ENCODE assay signal across 12 cellular contexts in the genomic region with DNA sequence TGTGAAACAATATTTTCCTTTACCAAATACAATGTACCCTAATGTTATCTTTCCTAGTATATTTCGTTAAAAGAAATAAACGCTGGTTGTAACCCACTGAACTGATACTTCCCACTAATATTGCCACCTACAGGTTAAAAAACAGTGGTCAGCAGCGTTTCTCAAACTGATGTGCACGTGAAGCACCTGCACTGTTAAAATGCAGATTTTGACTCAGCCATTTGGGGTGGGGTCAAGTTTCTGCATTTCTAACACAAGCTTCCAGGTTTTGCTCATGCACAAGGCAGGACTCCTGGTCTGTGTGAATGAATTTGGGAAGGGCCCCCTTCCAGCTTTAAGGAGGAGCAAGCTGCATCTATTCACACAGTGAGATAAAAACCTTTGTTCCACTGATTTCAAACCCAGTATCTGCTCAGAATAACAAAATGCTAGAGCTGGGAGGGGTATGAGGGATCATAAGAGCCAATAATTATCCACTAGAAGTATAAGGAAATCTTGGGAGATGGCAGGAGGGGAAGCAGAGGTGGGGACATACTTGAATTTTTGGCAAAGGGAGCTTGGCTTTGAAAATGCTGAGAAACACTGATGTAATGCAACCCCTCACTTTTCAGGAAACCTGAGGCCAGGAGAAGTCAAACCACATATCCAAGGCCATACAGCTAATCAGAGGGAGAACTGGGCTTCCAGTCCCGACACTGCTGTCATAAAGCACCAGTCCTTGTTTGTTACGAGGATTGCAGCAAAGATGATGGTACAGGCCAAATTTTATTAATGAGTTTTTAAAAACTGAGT.
DNase-seq lines count a peak whose midpoint lies in the region; ATAC-seq, FAIRE-seq and TF ChIP-seq lines count a peak whose summit lies in the region.
"Had no signal": no experiment of that assay in that cellular context is flagged by ENCODE, and none has a peak within 500 bp of the region (broad histone marks: within the 10 kb centered on the region; RNA-seq: fewer than 3 reads in every experiment).

No MANE protein-coding gene starts in this region.

- peaks cover 5% of the 10 kb centered on the region for H3K36me3 Mint-ChIP-seq in astrocyte (ENCODE audit: low read depth, unreplicated experiment)

- H3K27ac ChIP-seq in HUES64 (ENCODE audit: low read depth, low read length) (peak overlapping the region; percentile 63; the same call in 1 of the 2 replicates), astrocyte (ENCODE audit: low read depth, low read length) (peak overlapping the region; percentile 63), keratinocyte (ENCODE audit: control insufficient read depth, insufficient read depth, low read length) (no peak overlapping the region), stomach (peak overlapping the region in 4 of 5 donors; percentile 17 to 80 (median 59))
- H3K27ac ChIP-seq: prostate gland had no signal

- no peak overlapping the region for H3K4me3 Mint-ChIP-seq in astrocyte (ENCODE audit: unreplicated experiment)

- peak overlapping the region; percentile 77 for H3K27ac Mint-ChIP-seq in astrocyte (ENCODE audit: unreplicated experiment)

- no peak for TF ChIP-seq POLR2A in stomach (IDR thresholded peaks at IDR 0.05)

- peaks cover 3% of the 10 kb centered on the region for H3K9me1 ChIP-seq in keratinocyte (ENCODE audit: control insufficient read depth, extremely low read depth, insufficient read depth, low read length)

- H2AFZ ChIP-seq in astrocyte (ENCODE audit: low read depth, low read length) (no peak overlapping the region), keratinocyte (ENCODE audit: control insufficient read depth, low read length) (no peak overlapping the region)

- no peak for ATAC-seq in HG03039 (IDR thresholded peaks at IDR 0.05; ENCODE audit: unreplicated experiment)

- TF ChIP-seq EP300 in stomach (IDR thresholded peaks at IDR 0.05): no peak

- H3K4me1 ChIP-seq in HUES64 (ENCODE audit: insufficient read depth, low read length): peaks cover 83% of the 10 kb centered on the region
- peaks cover 58% of the 10 kb centered on the region for H3K4me1 ChIP-seq in astrocyte (ENCODE audit: insufficient read depth, low read length)
- peaks cover 54% of the 10 kb centered on the region for H3K4me1 ChIP-seq in keratinocyte (ENCODE audit: control insufficient read depth, extremely low read depth, insufficient read depth, low read length)
- peaks cover 48 to 100% (median 77%) of the 10 kb centered on the region in 4 donors for H3K4me1 ChIP-seq in stomach
- H3K4me1 ChIP-seq: prostate gland had no signal

- H3K36me3 ChIP-seq in HUES64 (ENCODE audit: insufficient read depth, low read length) (no peaks in the 10 kb centered on the region), astrocyte (ENCODE audit: insufficient read depth, low read length) (no peaks in the 10 kb centered on the region), keratinocyte (ENCODE audit: control insufficient read depth in 2 of 2, extremely low read depth in 1 of 2, insufficient read depth in 2 of 2, low read length in 2 of 2) (peaks cover 0 to 4% of the 10 kb centered on the region in 2 experiments), stomach (no peaks in the 10 kb centered on the region)
- H3K36me3 ChIP-seq: ascending aorta, prostate gland had no signal

- no peaks in the 10 kb centered on the region for H3K9me3 Mint-ChIP-seq in astrocyte (ENCODE audit: unreplicated experiment)

- H3K27me3 Mint-ChIP-seq in astrocyte (ENCODE audit: low read depth, unreplicated experiment): no peaks in the 10 kb centered on the region

- H3K27me3 ChIP-seq in HUES64 (ENCODE audit: insufficient read depth, low read length) (no peaks in the 10 kb centered on the region), astrocyte (ENCODE audit: insufficient read depth, low read length) (no peaks in the 10 kb centered on the region), keratinocyte (ENCODE audit: control insufficient read depth, extremely low read depth, insufficient read depth, low read length) (no peaks in the 10 kb centered on the region), stomach (no peaks in the 10 kb centered on the region)
- H3K27me3 ChIP-seq: ascending aorta had no signal

- H3K9ac ChIP-seq in HUES64 (ENCODE audit: low read depth, low read length) (no peak overlapping the region), astrocyte (ENCODE audit: low read length) (peak overlapping the region; percentile 10), keratinocyte (ENCODE audit: control insufficient read depth, extremely low read depth, insufficient read depth, low read length) (no peak overlapping the region)

- no peak for FAIRE-seq in astrocyte (lab: Jason Lieb, UNC)
- no peak for FAIRE-seq in keratinocyte (lab: Jason Lieb, UNC)

- dilution Hi-C loops in keratinocyte (cut with MboI; ENCODE audit: extremely low pct_ligation_motif_present, low sequenced_read_pairs): no loop called here

- H3K79me2 ChIP-seq in astrocyte (ENCODE audit: insufficient read depth, low read length) (peaks cover 99% of the 10 kb centered on the region), keratinocyte (ENCODE audit: control insufficient read depth, insufficient read depth, low read length) (peaks cover 96% of the 10 kb centered on the region)

- peaks cover 79% of the 10 kb centered on the region for H3K4me1 Mint-ChIP-seq in astrocyte (ENCODE audit: low read depth, unreplicated experiment)

- peaks cover 66% of the 10 kb centered on the region for H4K20me1 ChIP-seq in astrocyte (ENCODE audit: insufficient read depth, low read length)
- H4K20me1 ChIP-seq in keratinocyte (ENCODE audit: control insufficient read depth, extremely low read depth, insufficient read depth, low read length): no peaks in the 10 kb centered on the region

- intact Hi-C loops in stomach (cut with DNase I; ENCODE audit: low total_unique reads): no loop called here

- WGBS in HUES64: 45% methylated on average over 6 of the region's 6 CpGs
- 49 to 73% (median 65%) methylated on average over 6 of the region's 6 CpGs for WGBS in stomach, 5 donors

- peak; percentile 67 for DNase-seq in astrocyte (ENCODE audit: low read depth)
- DNase-seq in keratinocyte (ENCODE audit: low read depth, low spot score): no peak
- DNase-seq in stomach: no peak
- no peak for DNase-seq in NCI-H2227 treated with DMSO at 0.1 percent for 48 hours (lab: John Stamatoyannopoulos, UW)
- DNase-seq in AML-193 (lab: John Stamatoyannopoulos, UW): no peak
- DNase-seq in stimulated activated CD4-positive, alpha-beta T cell treated with anti-CD3 and anti-CD28 coated beads, Interleukin-2, amount 100 ng/mL, for 48 hours: no peak
- DNase-seq: activated CD4-positive, alpha-beta T cell treated with anti-CD3 and anti-CD28 coated beads, Interleukin-2, amount 50 U/mL, for 4 hours; NCI-H2081 treated with DMSO at 0.1 percent for 48 hours had no signal

- TF ChIP-seq CTCF in astrocyte (IDR thresholded peaks at IDR 0.05; ENCODE audit: insufficient read depth, low read depth, low read length) (peak; percentile 4), keratinocyte (optimal IDR thresholded peaks at IDR 0.05 in 1 of 3, IDR thresholded peaks at IDR 0.05 in 1 of 3, conservative IDR thresholded peaks at IDR 0.05 in 1 of 3; ENCODE audit: extremely low read depth in 1 of 3, insufficient read depth in 2 of 3, low read length in 3 of 3) (peak in 1 of 3 experiments; percentile 11), stomach (IDR thresholded peaks at IDR 0.05) (no peak)

- H3K4me3 ChIP-seq in HUES64 (ENCODE audit: low read length) (no peak overlapping the region), astrocyte (ENCODE audit: insufficient read depth, low read depth, low read length) (no peak overlapping the region), keratinocyte (ENCODE audit: control insufficient read depth in 2 of 3, extremely low read depth in 1 of 3, insufficient read depth in 2 of 3, low read depth in 1 of 3, low read length in 3 of 3) (no peak overlapping the region), stomach (no peak overlapping the region)
- H3K4me3 ChIP-seq: ascending aorta, prostate gland had no signal

- H3K4me2 ChIP-seq in astrocyte (ENCODE audit: low read length) (peak overlapping the region; percentile 38), keratinocyte (ENCODE audit: control insufficient read depth, extremely low read depth, insufficient read depth, low read depth, low read length) (peak overlapping the region; percentile 15)

- H3K9me3 ChIP-seq in HUES64 (ENCODE audit: insufficient read depth, low read depth, low read length): no peaks in the 10 kb centered on the region
- H3K9me3 ChIP-seq in astrocyte (ENCODE audit: insufficient read depth, low read depth, low read length): no peaks in the 10 kb centered on the region
- H3K9me3 ChIP-seq in keratinocyte (ENCODE audit: control insufficient read depth, low read depth, low read length): no peaks in the 10 kb centered on the region
- H3K9me3 ChIP-seq in stomach: no peaks in the 10 kb centered on the region
- H3K9me3 ChIP-seq: ascending aorta, prostate gland had no signal
